ENCODE assay signal across 2 cellular contexts in the genomic region with DNA sequence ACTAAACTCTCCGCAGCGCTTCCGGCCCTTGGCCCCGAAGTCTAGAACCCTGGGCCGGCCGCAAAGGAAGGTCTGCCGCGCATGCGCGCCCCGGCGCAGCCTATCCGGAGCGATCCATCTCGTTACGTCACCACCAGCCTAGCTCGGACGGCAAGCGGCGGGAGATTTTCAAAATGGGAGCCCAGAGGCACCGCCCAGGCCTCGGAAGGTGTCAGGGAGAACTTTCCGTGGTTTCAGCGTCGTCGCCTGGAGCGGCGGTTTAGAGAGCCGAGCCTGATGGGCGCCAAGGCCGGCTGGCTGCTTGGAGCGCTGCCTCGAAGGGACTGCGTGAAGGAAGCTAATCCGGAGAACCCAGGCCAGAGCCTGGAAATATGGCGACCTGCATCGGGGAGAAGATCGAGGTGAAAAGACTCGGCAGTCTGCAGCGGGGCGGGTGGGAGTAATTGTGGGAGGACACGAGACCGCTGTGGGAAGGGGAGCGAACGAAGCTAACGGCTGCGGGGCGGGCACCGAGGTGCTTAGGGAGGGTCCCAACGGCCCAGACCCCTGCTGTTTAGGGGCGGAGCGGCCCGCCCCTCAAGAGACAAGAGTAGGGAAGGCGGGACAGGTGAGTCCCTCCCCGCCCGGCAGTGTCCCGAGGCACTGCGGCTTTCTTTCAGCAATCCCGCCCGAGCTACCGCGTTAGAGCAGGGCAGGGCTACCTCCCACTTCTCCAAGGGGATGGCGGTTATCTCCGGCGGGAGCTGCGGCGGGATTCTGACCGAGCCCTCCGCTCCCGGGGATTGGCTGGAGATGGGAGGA.
TF ChIP-seq lines count a peak whose summit lies in the region.

A gene (plus strand): TSS at position 130 of the 801 bp plus-strand sequence. CDS start 242 bp downstream, at position 372.

TF ChIP-seq in IMR-90, 13 proteins besides CTCF, POLR2A, EP300 and RAD21:
- no peak for TF ChIP-seq RCOR1 (IDR thresholded peaks at IDR 0.05; ENCODE audit: insufficient replicate concordance, low read length)
- TF ChIP-seq MXI1 (IDR thresholded peaks at IDR 0.05; ENCODE audit: borderline replicate concordance, low read depth, low read length), result peak; percentile 95
- TF ChIP-seq CEBPB (IDR thresholded peaks at IDR 0.05; ENCODE audit: low read depth, low read length), result peak; percentile 79
- TF ChIP-seq RFX5 (IDR thresholded peaks at IDR 0.05; ENCODE audit: low read depth, low read length), result peak; percentile 33; the same call in 1 of the 2 replicates

TF ChIP-seq in endothelial cell of umbilical vein, 7 proteins besides CTCF, POLR2A, EP300 and RAD21:
- TF ChIP-seq FOS (IDR thresholded peaks at IDR 0.05; ENCODE audit: borderline replicate concordance, insufficient read depth, low read length) (no peak), GATA2 (IDR thresholded peaks at IDR 0.05; ENCODE audit: insufficient read depth, insufficient read length, low read depth, low read length) (no peak), MYC (IDR thresholded peaks at IDR 0.05; ENCODE audit: low read depth, low read length) (no peak), JUN (IDR thresholded peaks at IDR 0.05; ENCODE audit: borderline replicate concordance, insufficient read depth, insufficient read length, low read depth) (peak; percentile 27), POLR2AphosphoS5 (IDR thresholded peaks at IDR 0.05; ENCODE audit: insufficient read depth, low read depth, low read length) (peak; percentile 20)
